In genomic region chr11:107927559-107927958, GRCh38 we compare ENCODE assay signal across 7 cellular contexts. TPM values are rescaled to one million over a fixed set of nuclear protein-coding genes. Genes with fewer than 3 reads are reported as not detected.
DNase-seq lines count a peak whose midpoint lies in the region; FAIRE-seq and TF ChIP-seq lines count a peak whose summit lies in the region.

No MANE protein-coding gene starts in this region.

- H2BK5ac ChIP-seq in trophoblast cell (ENCODE audit: low read depth, low read length, poor library complexity) = no peak overlapping the region

- H2AK5ac ChIP-seq in trophoblast cell (ENCODE audit: low read length) = no peak overlapping the region

- no peak for TF ChIP-seq POLR2A in Peyer's patch (IDR thresholded peaks at IDR 0.05)
- TF ChIP-seq POLR2A in endothelial cell of umbilical vein (IDR thresholded peaks at IDR 0.05; ENCODE audit: low read depth, low read length) = no peak

- peak overlapping the region; percentile 33 for H3K4me2 ChIP-seq in GM23248 (ENCODE audit: unreplicated experiment)
- H3K4me2 ChIP-seq in endothelial cell of umbilical vein (ENCODE audit: insufficient read depth, low read length) = peak overlapping the region; percentile 73
- H3K4me2 ChIP-seq in trophoblast cell (ENCODE audit: low read length) = peak overlapping the region; percentile 63

- H3K9me3 ChIP-seq in GM23248 (ENCODE audit: low read depth) = no peaks in the 10 kb centered on the region
- H3K9me3 ChIP-seq in Peyer's patch = no peaks in the 10 kb centered on the region
- H3K9me3 ChIP-seq in endothelial cell of umbilical vein (replicated peaks; ENCODE audit: control insufficient read depth, insufficient read depth, low read length) = no peaks in the 10 kb centered on the region
- H3K9me3 ChIP-seq in trophoblast cell (ENCODE audit: insufficient read depth, low read depth, low read length) = no peaks in the 10 kb centered on the region

- intact Hi-C loops in endothelial cell of umbilical vein (cut with micrococcal nuclease) = no loop called here

- CTCF ChIA-PET in endothelial cell of umbilical vein (lab: Charles Lee) = no interaction called here

- POLR2A ChIA-PET in endothelial cell of umbilical vein (lab: Charles Lee) = no interaction called here

- WGBS in GM23248 (ENCODE audit: low coverage in 1 of 2, low lambda C conversion rate in 2 of 2, missing lambda C conversion rate in 2 of 2), 2 experiments = 86 to 88% methylated on average over 5 of the region's 5 CpGs
- no CpG with 5 or more reads among the region's 5 CpGs for WGBS in trophoblast cell (ENCODE audit: extremely low coverage, insufficient coverage, insufficient read length)

- in situ Hi-C loops in GM23248 (cut with MboI) = no loop called here

- H3K27ac ChIP-seq in GM23248 (no peak overlapping the region), Peyer's patch (no peak overlapping the region), endothelial cell of umbilical vein (ENCODE audit: insufficient read depth, low read depth, low read length) (no peak overlapping the region), trophoblast cell (ENCODE audit: low read depth, low read length) (no peak overlapping the region)

- no TSS peak for BruUV-seq in endothelial cell of umbilical vein (replicated peaks; lab: Mats Ljungman, UMichigan)

- dilution Hi-C loops in endothelial cell of umbilical vein (cut with MboI; ENCODE audit: extremely low pct_ligation_motif_present, low sequenced_read_pairs) = no loop called here

- H4K12ac ChIP-seq in trophoblast cell (ENCODE audit: low read depth, low read length) = no peak overlapping the region

- H3K79me1 ChIP-seq in trophoblast cell (ENCODE audit: low read length) = peaks cover 2% of the 10 kb centered on the region

- no peaks in the 10 kb centered on the region for H3K9me2 ChIP-seq in GM23248 (ENCODE audit: insufficient read depth)

- H3K36me3 ChIP-seq in GM23248 (ENCODE audit: low read depth) = no peaks in the 10 kb centered on the region
- H3K36me3 ChIP-seq in Peyer's patch = no peaks in the 10 kb centered on the region
- H3K36me3 ChIP-seq in endothelial cell of umbilical vein (ENCODE audit: control insufficient read depth in 2 of 2, extremely low read depth in 1 of 2, insufficient read depth in 2 of 2, low read length in 2 of 2) = no peaks in the 10 kb centered on the region
- H3K36me3 ChIP-seq in trophoblast cell (ENCODE audit: control insufficient read depth in 1 of 2, insufficient read depth in 2 of 2, low read length in 2 of 2) = no peaks in the 10 kb centered on the region

- DNase-seq in GM23248 (no peak), Peyer's patch (no peak), endothelial cell of umbilical vein (ENCODE audit: low read depth, low spot score) (no peak), trophoblast cell (no peak), cerebellar nuclear complex (lab: John Stamatoyannopoulos, UW) (no peak), D341Med (ENCODE audit: low spot score) (no peak), NCI-H510A treated with DMSO at 0.1 percent for 48 hours (lab: John Stamatoyannopoulos, UW) (no peak)

- H4K20me1 ChIP-seq in GM23248 (ENCODE audit: insufficient read depth) = no peaks in the 10 kb centered on the region
- no peaks in the 10 kb centered on the region for H4K20me1 ChIP-seq in endothelial cell of umbilical vein (replicated peaks; ENCODE audit: control insufficient read depth, extremely low read depth, insufficient read depth, low read length)

- no peak for TF ChIP-seq CTCF in Peyer's patch (IDR thresholded peaks at IDR 0.05)
- no peak for TF ChIP-seq CTCF in endothelial cell of umbilical vein (IDR thresholded peaks at IDR 0.05; ENCODE audit: extremely low read depth in 1 of 2, insufficient read depth in 1 of 2, low read depth in 1 of 2, low read length in 2 of 2)

- H2BK12ac ChIP-seq in trophoblast cell (ENCODE audit: low read length) = no peak overlapping the region

- no peak overlapping the region for H3K18ac ChIP-seq in trophoblast cell (ENCODE audit: low read length)

- no peak overlapping the region for H2BK120ac ChIP-seq in trophoblast cell (ENCODE audit: insufficient read depth, low read length, poor library complexity)

- H3K9ac ChIP-seq in GM23248 (no peak overlapping the region), endothelial cell of umbilical vein (replicated peaks; ENCODE audit: extremely low read depth, insufficient read depth, low read length) (no peak overlapping the region), trophoblast cell (ENCODE audit: low read length) (no peak overlapping the region)

- H3K79me2 ChIP-seq in GM23248 (ENCODE audit: insufficient read depth) = no peaks in the 10 kb centered on the region
- H3K79me2 ChIP-seq in endothelial cell of umbilical vein (ENCODE audit: control insufficient read depth, insufficient read depth, low read length) = no peaks in the 10 kb centered on the region
- peaks cover 2% of the 10 kb centered on the region for H3K79me2 ChIP-seq in trophoblast cell (ENCODE audit: control insufficient read depth, insufficient read depth, low read length, poor library complexity)

- no peak for FAIRE-seq in endothelial cell of umbilical vein (lab: Jason Lieb, UNC)

- H3K4me1 ChIP-seq in GM23248 (ENCODE audit: insufficient read depth) = no peaks in the 10 kb centered on the region
- peaks cover 0 to 9% (median 1%) of the 10 kb centered on the region in 4 donors for H3K4me1 ChIP-seq in Peyer's patch
- peaks cover 2% of the 10 kb centered on the region for H3K4me1 ChIP-seq in endothelial cell of umbilical vein (ENCODE audit: control insufficient read depth, extremely low read depth, insufficient read depth, low read length)
- peaks cover 4 to 6% of the 10 kb centered on the region in 2 experiments for H3K4me1 ChIP-seq in trophoblast cell (ENCODE audit: control insufficient read depth in 1 of 2, insufficient read depth in 2 of 2, low read length in 2 of 2)

- H2AFZ ChIP-seq in GM23248 = no peak overlapping the region
- H2AFZ ChIP-seq in endothelial cell of umbilical vein (ENCODE audit: low read depth, low read length) = peak overlapping the region; percentile 67
- H2AFZ ChIP-seq in trophoblast cell (ENCODE audit: insufficient read depth, low read length, poor library complexity) = peak overlapping the region; percentile 88

- no peaks in the 10 kb centered on the region for H3K9me1 ChIP-seq in endothelial cell of umbilical vein (replicated peaks; ENCODE audit: control insufficient read depth, extremely low read depth, insufficient read depth, low read length)

- H3K4me3 ChIP-seq in GM23248 (no peak overlapping the region), Peyer's patch (peak overlapping the region; percentile 40 to 58 (median 56)), endothelial cell of umbilical vein (replicated peaks in 1 of 3; ENCODE audit: insufficient read depth in 1 of 3, low read depth in 1 of 3, low read length in 3 of 3) (peak overlapping the region; percentile 5 to 48 (median 17)), trophoblast cell (ENCODE audit: low read depth, low read length) (peak overlapping the region; percentile 58)

- no peak overlapping the region for H4K91ac ChIP-seq in trophoblast cell (ENCODE audit: low read depth, low read length)

- H3K27me3 ChIP-seq in GM23248 (replicated peaks; ENCODE audit: insufficient read depth) (peaks cover 18% of the 10 kb centered on the region), Peyer's patch (no peaks in the 10 kb centered on the region), endothelial cell of umbilical vein (ENCODE audit: control insufficient read depth in 2 of 2, insufficient read depth in 2 of 2, low read length in 2 of 2) (peaks cover 9 to 14% of the 10 kb centered on the region in 2 experiments), trophoblast cell (ENCODE audit: insufficient read depth, low read length) (no peaks in the 10 kb centered on the region)

- no peaks in the 10 kb centered on the region for H3F3A ChIP-seq in GM23248 (ENCODE audit: insufficient read depth)

- H3K23ac ChIP-seq in trophoblast cell (ENCODE audit: low read length) = no peak overlapping the region

- no peak overlapping the region for H3K14ac ChIP-seq in trophoblast cell (ENCODE audit: low read length)

- peak overlapping the region; percentile 54 for H4K8ac ChIP-seq in trophoblast cell (ENCODE audit: low read depth, low read length)

- no peak overlapping the region for H3K4ac ChIP-seq in trophoblast cell (ENCODE audit: low read depth, low read length)

TF ChIP-seq in endothelial cell of umbilical vein, 7 proteins besides CTCF, POLR2A, EP300 and RAD21:
- TF ChIP-seq, protein P1, sequence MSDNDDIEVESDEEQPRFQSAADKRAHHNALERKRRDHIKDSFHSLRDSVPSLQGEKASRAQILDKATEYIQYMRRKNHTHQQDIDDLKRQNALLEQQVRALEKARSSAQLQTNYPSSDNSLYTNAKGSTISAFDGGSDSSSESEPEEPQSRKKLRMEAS (IDR thresholded peaks at IDR 0.05; ENCODE audit: insufficient read depth, insufficient read length) = no peak
- no peak for TF ChIP-seq JUN (IDR thresholded peaks at IDR 0.05; ENCODE audit: borderline replicate concordance, insufficient read depth, insufficient read length, low read depth)
- no peak for TF ChIP-seq POLR2AphosphoS5 (IDR thresholded peaks at IDR 0.05; ENCODE audit: insufficient read depth, low read depth, low read length)
- TF ChIP-seq MYC (IDR thresholded peaks at IDR 0.05; ENCODE audit: low read depth, low read length) = no peak
- no peak for TF ChIP-seq EZH2 (IDR thresholded peaks at IDR 0.05; ENCODE audit: borderline replicate concordance, low read depth, low read length, severe bottlenecking)
- TF ChIP-seq GATA2 (IDR thresholded peaks at IDR 0.05; ENCODE audit: insufficient read depth, insufficient read length, low read depth, low read length) = no peak
- TF ChIP-seq FOS (IDR thresholded peaks at IDR 0.05; ENCODE audit: borderline replicate concordance, insufficient read depth, low read length) = no peak
TF ChIP-seq in endothelial cell of umbilical vein: peak in this region for 0.

RNA-seq across cellular contexts. Expression of gene RAB39A, which starts 0.7 kb away (rescaled TPM):
- total RNA-seq in GM23248 (2014; rRNA removed; shearing (Covaris generic)) = not detected in 2 replicates
- not detected in 2 replicates for polyA plus RNA-seq in GM23248 (2016; fragmentation: Nextera tagmentation; extraction: Ambion mirVana)
- total RNA-seq in Peyer's patch = 1 to 10 TPM in 2 of 4 donors, under 1 TPM in 2; 0.67 to 2.5 (median 0.87) TPM
- total RNA-seq in endothelial cell of umbilical vein = not detected in 2 replicates
- polyA plus RNA-seq in endothelial cell of umbilical vein = not detected in 2 replicates
- not detected in 2 replicates for polyA plus RNA-seq in endothelial cell of umbilical vein (2011; cell fraction: cytosol; rRNA removed)
- polyA plus RNA-seq in endothelial cell of umbilical vein (2011; cell fraction: nucleus; rRNA removed) = not detected in 2 replicates
- not detected in 2 replicates for polyA plus RNA-seq in endothelial cell of umbilical vein (2012)
- polyA minus RNA-seq in endothelial cell of umbilical vein = not detected in 2 replicates
- not detected for polyA minus RNA-seq in endothelial cell of umbilical vein (2011; cell fraction: cytosol; rRNA and poly(A)+ RNA removed)
- not detected in 2 replicates for polyA minus RNA-seq in endothelial cell of umbilical vein (2011; cell fraction: nucleus; rRNA and poly(A)+ RNA removed)
- polyA plus RNA-seq in trophoblast cell (2013) = 0.70 and 0.79 TPM in 2 replicates
